7 cellular contexts compared by ENCODE assay signal in genomic region chr21:19832551-19832950, GRCh38.
"Had no signal": no experiment of that assay in that cellular context is flagged by ENCODE, and none has a peak within 500 bp of the region (broad histone marks: within the 10 kb centered on the region; RNA-seq: fewer than 3 reads in every experiment).

No MANE protein-coding gene starts in this region.

- H2AFZ ChIP-seq: GM23248 had no signal

- H3K36me3 ChIP-seq: HAP-1 had no signal

- H3K9ac ChIP-seq: GM23248 had no signal

- DNase-seq: GM23248, GOT3, H7, HFFc6 had no signal

- ATAC-seq: HCT116, HepG2 had no signal

- H3K27ac ChIP-seq: GM23248 had no signal

- H3K9me3 ChIP-seq: HAP-1 had no signal

- FAIRE-seq: HepG2 had no signal

- H3K4me3 ChIP-seq: GM23248, HAP-1 had no signal
